23 cellular contexts compared by ENCODE assay signal in the genomic region with DNA sequence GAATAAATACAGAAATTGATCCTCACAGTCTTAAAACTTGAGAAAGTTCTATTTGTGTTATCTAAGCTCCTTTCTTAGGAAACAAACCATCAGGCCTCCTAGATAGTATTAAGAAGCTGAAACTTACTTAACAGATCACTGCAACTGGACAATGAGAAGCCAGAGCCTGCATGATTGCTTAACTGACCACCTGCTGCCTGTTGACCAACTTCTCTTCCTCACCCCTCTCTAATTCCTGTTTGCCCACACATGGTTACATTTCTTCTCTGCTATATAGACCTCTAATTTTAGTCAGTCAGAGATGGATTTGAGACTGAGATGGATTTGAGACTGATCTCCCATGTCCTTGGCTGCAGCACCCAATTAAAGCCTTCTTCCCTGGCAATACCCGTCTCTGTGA. TPM values are rescaled to one million over a fixed set of nuclear protein-coding genes. Genes with fewer than 3 reads are reported as not detected.
DNase-seq lines count a peak whose midpoint lies in the region; ATAC-seq, FAIRE-seq and TF ChIP-seq lines count a peak whose summit lies in the region.
"Had no signal": no experiment of that assay in that cellular context is flagged by ENCODE, and none has a peak within 500 bp of the region (broad histone marks: within the 10 kb centered on the region; RNA-seq: fewer than 3 reads in every experiment).

No MANE protein-coding gene starts in this region.

- peaks cover 16% of the 10 kb centered on the region for H3K9me3 Mint-ChIP-seq in neural progenitor cell
- H3K9me3 Mint-ChIP-seq: stimulated activated memory B cell treated with anti-CD40 and anti-IgM and Interleukin-4, amounts not matched to agents 10 μg/mL and 1 μg/mL and 100 μg/mL, for 72 hours had no signal

- intact Hi-C loops in K562 (cut with micrococcal nuclease) (loop anchor here (5.0 kb wide), 1 partner anchor 1928 kb away; no protein-coding TSS in a partner anchor), ovary (cut with DNase I) (no loop called here), tibial artery (cut with DNase I; ENCODE audit: low total_unique reads) (no loop called here)

- H2AFZ ChIP-seq in K562 (ENCODE audit: low read depth, low read length) (no peak overlapping the region), neural progenitor cell (replicated peaks) (no peak overlapping the region)

- POLR2A ChIA-PET in K562 (lab: Yijun Ruan, JAX), result interaction anchor here (0.7 kb wide), 1 partner anchor 31 kb away, joined by 3 read pairs; no protein-coding TSS in a partner anchor

- peaks cover 17% of the 10 kb centered on the region for H3F3A ChIP-seq in neural progenitor cell (ENCODE audit: low read depth)

- BruUV-seq in K562 (replicated peaks; lab: Mats Ljungman, UMichigan), result no TSS peak

- FAIRE-seq in K562 (lab: Jason Lieb, UNC), result no peak

- in situ Hi-C loops in K562 (cut with MboI), result no loop called here

- H3K4me1 ChIP-seq in K562 (replicated peaks in 1 of 2; ENCODE audit: control insufficient read depth in 2 of 2, insufficient read depth in 2 of 2, low read length in 2 of 2) (peaks cover 12 to 19% of the 10 kb centered on the region in 2 experiments), neural progenitor cell (peaks cover 17% of the 10 kb centered on the region), ovary (ENCODE audit: insufficient read depth) (no peaks in the 10 kb centered on the region), tibial artery (peaks cover 0 to 15% (median 0%) of the 10 kb centered on the region in 4 donors)

- H3K27me3 ChIP-seq in K562 (ENCODE audit: control insufficient read depth in 2 of 2, insufficient read depth in 2 of 2, low read length in 2 of 2) (no peaks in the 10 kb centered on the region), neural progenitor cell (no peaks in the 10 kb centered on the region), ovary (no peaks in the 10 kb centered on the region), tibial artery (no peaks in the 10 kb centered on the region)
- H3K27me3 ChIP-seq: cardiac muscle cell had no signal

- no peak for ATAC-seq in K562
- ATAC-seq: stimulated activated memory B cell treated with anti-CD40 and anti-IgM and Interleukin-4, amounts not matched to agents 10 μg/mL and 1 μg/mL and 100 μg/mL, for 72 hours; T-helper 17 cell had no signal

- TF ChIP-seq CTCF in NB4 (IDR thresholded peaks at IDR 0.05; ENCODE audit: low read depth, low read length), result no peak
- no peak for TF ChIP-seq CTCF in K562 (IDR thresholded peaks at IDR 0.05 in 2 of 3, conservative IDR thresholded peaks at IDR 0.05 in 1 of 3; ENCODE audit: insufficient read depth in 2 of 3, low read depth in 1 of 3, low read length in 3 of 3)
- TF ChIP-seq CTCF in neural progenitor cell (IDR thresholded peaks at IDR 0.05), result no peak
- no peak for TF ChIP-seq CTCF in ovary (IDR thresholded peaks at IDR 0.05)
- no peak for TF ChIP-seq CTCF in tibial artery (IDR thresholded peaks at IDR 0.05)

- DNase-seq in CD1c-positive myeloid dendritic cell (ENCODE audit: extremely low spot score) (peak; percentile 37), NB4 (ENCODE audit: low read depth) (peak; percentile 86), K562 (ENCODE audit: extremely low read depth in 1 of 4, low spot score in 3 of 4) (no peak), neural progenitor cell (ENCODE audit: low spot score) (peak; percentile 54), DMS153 (lab: John Stamatoyannopoulos, UW) (no peak), ovary (no peak), tibial artery (no peak)
- no peak for DNase-seq in activated T-cell treated with anti-CD3 and anti-CD28 coated beads, Interleukin-2, amount 50 U/mL, for 48 hours
- DNase-seq: ACHN; activated CD4-positive, CD25-positive, alpha-beta regulatory T cell; CD4-positive, alpha-beta memory T cell; DND-41; effector CD4-positive, alpha-beta T cell; NCI-H1048; NCI-H2029 treated with DMSO at 0.1 percent for 48 hours; NCI-H510A; retina; SHP77; stimulated activated CD4-positive, alpha-beta T cell treated with anti-CD3 and anti-CD28 coated beads, Interleukin-15, amount 100 ng/mL, for 24 hours; T-helper 17 cell had no signal

- H3K36me3 Mint-ChIP-seq in neural progenitor cell, result peaks cover 7% of the 10 kb centered on the region

- H3K9me3 ChIP-seq in K562 (replicated peaks; ENCODE audit: control insufficient read depth, insufficient read depth, low read depth, low read length), result peaks cover 8% of the 10 kb centered on the region
- H3K9me3 ChIP-seq in neural progenitor cell (ENCODE audit: low read depth), result no peaks in the 10 kb centered on the region
- H3K9me3 ChIP-seq in ovary, result no peaks in the 10 kb centered on the region
- no peaks in the 10 kb centered on the region for H3K9me3 ChIP-seq in tibial artery

- H3K36me3 ChIP-seq in K562 (ENCODE audit: control insufficient read depth, insufficient read depth, low read length) (peaks cover 9% of the 10 kb centered on the region; the same call in 1 of the 3 replicates), neural progenitor cell (no peaks in the 10 kb centered on the region), ovary (no peaks in the 10 kb centered on the region), tibial artery (peaks cover 0 to 10% (median 0%) of the 10 kb centered on the region in 3 donors)
- H3K36me3 ChIP-seq: cardiac muscle cell had no signal

- H3K27ac ChIP-seq in K562 (ENCODE audit: extremely low read depth, low read depth, low read length) (no peak overlapping the region), neural progenitor cell (peak overlapping the region; percentile 76), ovary (no peak overlapping the region), tibial artery (no peak overlapping the region)
- H3K27ac ChIP-seq: cardiac muscle cell had no signal

- 100% methylated on average over 1 of the region's 1 CpG for WGBS in K562 (ENCODE audit: insufficient coverage, low coverage, missing lambda C conversion rate)
- WGBS in ovary, 3 donors, result 98 to 100% (median 100%) methylated on average over 1 of the region's 1 CpG

- CTCF ChIA-PET in K562 (lab: Yijun Ruan, JAX; ENCODE audit: low intra/inter-chr PET ratio), result no interaction called here

- TF ChIP-seq RAD21 in K562 (CRISPR knock-in tag; conservative IDR thresholded peaks at IDR 0.05 in 1 of 2, IDR thresholded peaks at IDR 0.05 in 1 of 2), result no peak

- peaks cover 12% of the 10 kb centered on the region for H3K27me3 Mint-ChIP-seq in neural progenitor cell (ENCODE audit: insufficient read depth, low read depth)
- H3K27me3 Mint-ChIP-seq: CD4-positive, alpha-beta memory T cell; stimulated activated memory B cell treated with anti-CD40 and anti-IgM and Interleukin-4, amounts not matched to agents 10 μg/mL and 1 μg/mL and 100 μg/mL, for 72 hours; T-helper 17 cell had no signal

- peaks cover 21% of the 10 kb centered on the region for H3K4me1 Mint-ChIP-seq in neural progenitor cell
- H3K4me1 Mint-ChIP-seq: neural crest cell had no signal

- TF ChIP-seq EP300 in K562 (IDR thresholded peaks at IDR 0.05; ENCODE audit: low read length) (no peak), ovary (IDR thresholded peaks at IDR 0.05) (no peak)

- H3K79me2 ChIP-seq in K562 (ENCODE audit: control insufficient read depth, insufficient read depth, low read length) (peaks cover 87% of the 10 kb centered on the region), neural progenitor cell (ENCODE audit: low read depth) (no peaks in the 10 kb centered on the region)

- H3K4me3 ChIP-seq in NB4 (ENCODE audit: low read depth, low read length) (no peak overlapping the region), K562 (no peak overlapping the region), neural progenitor cell (peak overlapping the region; percentile 3), ovary (no peak overlapping the region), tibial artery (no peak overlapping the region)
- H3K4me3 ChIP-seq: cardiac muscle cell had no signal

- no peaks in the 10 kb centered on the region for H3K9me1 ChIP-seq in K562 (ENCODE audit: control insufficient read depth, insufficient read depth, low read length)

- no peak overlapping the region for H3K4me3 Mint-ChIP-seq in neural progenitor cell
- H3K4me3 Mint-ChIP-seq: CD4-positive, alpha-beta memory T cell; neural crest cell; stimulated activated memory B cell treated with anti-CD40 and anti-IgM and Interleukin-4, amounts not matched to agents 10 μg/mL and 1 μg/mL and 100 μg/mL, for 72 hours; T-helper 17 cell had no signal

- no peak overlapping the region for H3K27ac Mint-ChIP-seq in neural progenitor cell
- H3K27ac Mint-ChIP-seq: T-helper 17 cell had no signal

- H4K20me1 ChIP-seq in K562 (replicated peaks; ENCODE audit: control insufficient read depth, insufficient read depth, low read length) (no peaks in the 10 kb centered on the region), neural progenitor cell (ENCODE audit: low read depth) (no peaks in the 10 kb centered on the region)

- TF ChIP-seq POLR2A in NB4 (IDR thresholded peaks at IDR 0.05; ENCODE audit: extremely low read depth, insufficient read length) (no peak), K562 (conservative IDR thresholded peaks at IDR 0.05) (no peak), ovary (IDR thresholded peaks at IDR 0.05) (no peak)

- no peak overlapping the region for H3K4me2 ChIP-seq in K562 (ENCODE audit: insufficient read depth, low read length)
- peak overlapping the region; percentile 57 for H3K4me2 ChIP-seq in neural progenitor cell

- H3K9ac ChIP-seq in K562 (ENCODE audit: insufficient read depth in 1 of 2, low read depth in 2 of 2, low read length in 2 of 2) (no peak overlapping the region), neural progenitor cell (no peak overlapping the region)

RNA-seq across cellular contexts. Expression of gene CCPG1, which starts 13.5 kb away (rescaled TPM):
- total RNA-seq in K562 (2011; cell fraction: chromatin; rRNA removed; ENCODE audit: low replicate concordance), result 52.4 and 135 TPM in 2 replicates
- 18.8 and 28.3 TPM in 2 replicates for total RNA-seq in K562 (2011; cell fraction: nucleolus; rRNA removed)
- 41.9 and 56.3 TPM in 2 replicates for total RNA-seq in K562 (2011; cell fraction: nucleoplasm; rRNA removed)
- total RNA-seq in K562 (2014; rRNA removed), result 29.0 and 33.0 TPM in 2 replicates
- 54.9 and 76.1 TPM in 2 replicates for total RNA-seq in K562 (2014; rRNA removed; fragmentation: Illumina TruSeq; extraction: Trizol)
- 32.7 and 35.4 TPM in 2 replicates for total RNA-seq in K562 (2015; rRNA removed; fragmentation: Illumina TruSeq; extraction: Trizol)
- total RNA-seq in K562 (2021), result 41.9 and 48.7 TPM in 2 replicates
- 43.8 and 44.3 TPM in 2 replicates for polyA plus RNA-seq in K562 (2011; rRNA removed)
- 6.3 and 13.6 TPM in 2 replicates for polyA plus RNA-seq in K562 (2011; cell fraction: cytosol; rRNA removed)
- polyA plus RNA-seq in K562 (2011; cell fraction: nucleus; rRNA removed), result 10.0 and 19.9 TPM in 2 replicates
- 20.6 and 150 TPM in 2 replicates for polyA plus RNA-seq in K562 (2012)
- polyA plus RNA-seq in K562 (2014; fragmentation: Illumina TruSeq; extraction: Trizol), result 44.5 and 47.3 TPM in 2 replicates
- polyA plus RNA-seq in K562 (2014; fragmentation: Nextera tagmentation; extraction: Ambion mirVana), result 10 to 100 TPM; 37.1 to 41.1 TPM
- polyA plus RNA-seq in K562 (2014; rRNA removed), result 24.5 and 33.0 TPM in 2 replicates
- polyA minus RNA-seq in K562 (2011; rRNA and poly(A)+ RNA removed), result 54.8 and 94.0 TPM in 2 replicates
- polyA minus RNA-seq in K562 (2011; cell fraction: cytosol; rRNA and poly(A)+ RNA removed), result 22.1 and 27.6 TPM in 2 replicates
- 9.7 and 20.3 TPM in 2 replicates for polyA minus RNA-seq in K562 (2011; cell fraction: nucleus; rRNA and poly(A)+ RNA removed)
- total RNA-seq in neural progenitor cell (ENCODE audit: low replicate concordance), result 13.8 and 28.0 TPM in 2 replicates
- 10 to 100 TPM; 27.8 to 55.3 (median 41.9) TPM for total RNA-seq in ovary
- 10 to 100 TPM; 26.7 to 51.0 TPM for polyA plus RNA-seq in ovary

RNA-seq across cellular contexts. Expression of gene PIERCE2, which starts 13.6 kb away (rescaled TPM):
- 0.69 TPM in 1 of 2 replicates, not detected in the other for total RNA-seq in K562 (2011; cell fraction: chromatin; rRNA removed; ENCODE audit: low replicate concordance)
- total RNA-seq in K562 (2011; cell fraction: nucleolus; rRNA removed), result 1.1 TPM in 1 of 2 replicates, not detected in the other
- total RNA-seq in K562 (2011; cell fraction: nucleoplasm; rRNA removed), result 0.66 and 1.3 TPM in 2 replicates
- total RNA-seq in K562 (2014; rRNA removed) (2.3 and 2.9 TPM in 2 replicates), K562 (2014; rRNA removed; fragmentation: Illumina TruSeq; extraction: Trizol) (2.9 and 3.3 TPM in 2 replicates), K562 (2015; rRNA removed; fragmentation: Illumina TruSeq; extraction: Trizol) (1.8 and 2.9 TPM in 2 replicates), K562 (2021) (2.0 and 3.1 TPM in 2 replicates), neural progenitor cell (ENCODE audit: low replicate concordance) (3.9 and 14.2 TPM in 2 replicates), ovary (1 to 10 TPM in 5 of 7 donors, under 1 TPM in 2; 0.35 to 3.9 (median 1.6) TPM)
- polyA plus RNA-seq in K562 (2011; rRNA removed) (3.1 and 4.2 TPM in 2 replicates), K562 (2014; fragmentation: Illumina TruSeq; extraction: Trizol) (4.1 and 4.8 TPM in 2 replicates), K562 (2014; fragmentation: Nextera tagmentation; extraction: Ambion mirVana) (1 to 10 TPM; 4.0 to 4.2 TPM), K562 (2014; rRNA removed) (3.8 and 4.4 TPM in 2 replicates), ovary (1 to 10 TPM; 1.5 to 2.6 TPM)
- polyA plus RNA-seq in K562 (2011; cell fraction: cytosol; rRNA removed), result 1.1 and 2.3 TPM in 2 replicates
- polyA plus RNA-seq in K562 (2011; cell fraction: nucleus; rRNA removed), result 0.43 and 0.70 TPM in 2 replicates
- polyA plus RNA-seq in K562 (2012), result 2.5 and 13.9 TPM in 2 replicates
- polyA minus RNA-seq in K562 (2011; rRNA and poly(A)+ RNA removed), result 0.42 and 0.45 TPM in 2 replicates
- 2.0 TPM in 1 of 2 replicates, not detected in the other for polyA minus RNA-seq in K562 (2011; cell fraction: cytosol; rRNA and poly(A)+ RNA removed)
- polyA minus RNA-seq in K562 (2011; cell fraction: nucleus; rRNA and poly(A)+ RNA removed), result 0.67 TPM in 1 of 2 replicates, not detected in the other
- total RNA-seq: CD4-positive, alpha-beta memory T cell had no signal

Comparison
In these comparisons a context has a peak if more than half of its experiments do, and no peak if none do; other contexts are left out.
1. DNase-seq: peak in CD1c-positive myeloid dendritic cell (single experiment), NB4 (single experiment) and neural progenitor cell (single experiment); none in K562 (0 of 4), DMS153 (single experiment), activated T-cell treated with anti-CD3 and anti-CD28 coated beads, Interleukin-2, amount 50 U/mL, for 48 hours (0 of 2), ovary (0 of 5) and tibial artery (0 of 2).